In the genomic region with DNA sequence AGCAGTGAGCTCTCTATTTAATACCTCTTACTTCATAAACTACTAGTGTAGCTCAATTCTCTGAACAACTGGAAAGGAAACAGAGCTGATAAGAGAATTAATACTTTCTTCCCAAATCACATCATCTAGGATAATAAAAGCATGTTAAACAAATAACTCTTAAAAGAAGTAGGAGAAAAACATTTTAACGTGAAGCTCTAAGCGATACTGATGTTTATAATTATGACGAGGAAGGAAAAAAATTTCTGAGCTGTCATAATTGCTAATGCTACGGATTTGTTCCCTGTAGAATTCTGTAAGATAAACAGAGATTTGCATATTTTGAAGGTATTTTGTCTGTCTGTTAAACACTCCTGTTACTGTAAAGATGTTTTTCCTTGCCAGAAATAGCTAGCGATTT, we compare ENCODE assay signal across 14 cellular contexts.
DNase-seq lines count a peak whose midpoint lies in the region; ATAC-seq, FAIRE-seq and TF ChIP-seq lines count a peak whose summit lies in the region.
"Had no signal": no experiment of that assay in that cellular context is flagged by ENCODE, and none has a peak within 500 bp of the region (broad histone marks: within the 10 kb centered on the region; RNA-seq: fewer than 3 reads in every experiment).

No MANE protein-coding gene starts in this region.

- peaks cover 12% of the 10 kb centered on the region for H3K36me3 Mint-ChIP-seq in activated CD4-positive, alpha-beta T cell treated with anti-CD3 and anti-CD28 coated beads, Interleukin-2, amount 10 ng/mL, durations not matched to agents 7 days and 5 days (ENCODE audit: low read depth)
- H3K36me3 Mint-ChIP-seq in stimulated activated naive B cell treated with anti-CD40 and anti-IgM and Interleukin-4, amounts not matched to agents 10 μg/mL and 1 μg/mL and 100 μg/mL, for 72 hours: peaks cover 21 to 35% of the 10 kb centered on the region in 2 donors

- FAIRE-seq in HTR-8/SVneo (lab: Jason Lieb, UNC): no peak
- FAIRE-seq in RCC 7860 (lab: Jason Lieb, UNC): no peak
- FAIRE-seq: A549 had no signal

- H3K4me3 ChIP-seq in WI38 (ENCODE audit: low read depth, low read length) (peak overlapping the region; percentile 43), fibroblast of villous mesenchyme (ENCODE audit: low read depth, low read length) (no peak overlapping the region)
- H3K4me3 ChIP-seq: A549 had no signal

- H3K27ac Mint-ChIP-seq in activated CD4-positive, alpha-beta T cell treated with anti-CD3 and anti-CD28 coated beads, Interleukin-2, amount 10 ng/mL, durations not matched to agents 7 days and 5 days: peak overlapping the region; percentile 95
- peak overlapping the region; percentile 97 for H3K27ac Mint-ChIP-seq in stimulated activated naive B cell treated with anti-CD40 and anti-IgM and Interleukin-4, amounts not matched to agents 10 μg/mL and 1 μg/mL and 100 μg/mL, for 72 hours

- CTCF ChIA-PET in activated CD4-positive, alpha-beta T cell treated with anti-CD3 and anti-CD28 coated beads, Interleukin-2, amount 10 ng/mL, durations not matched to agents 7 days and 5 days (lab: Charles Lee): interaction anchor here (0.8 to 2.3 kb wide), 5 partner anchors 9 to 31 kb away, joined by 3 to 6 read pairs (median 3); no protein-coding TSS in a partner anchor

- no peak for TF ChIP-seq CTCF in WI38 (IDR thresholded peaks at IDR 0.05; ENCODE audit: low read depth, low read length)
- TF ChIP-seq CTCF in fibroblast of villous mesenchyme (IDR thresholded peaks at IDR 0.05; ENCODE audit: insufficient read depth, low read depth, low read length): no peak

- peak overlapping the region; percentile 3 for H3K4me3 Mint-ChIP-seq in activated CD4-positive, alpha-beta T cell treated with anti-CD3 and anti-CD28 coated beads, Interleukin-2, amount 10 ng/mL, durations not matched to agents 7 days and 5 days
- H3K4me3 Mint-ChIP-seq in stimulated activated naive B cell treated with anti-CD40 and anti-IgM and Interleukin-4, amounts not matched to agents 10 μg/mL and 1 μg/mL and 100 μg/mL, for 72 hours: peak overlapping the region; percentile 82 to 87

- H3K4me1 Mint-ChIP-seq in activated CD4-positive, alpha-beta T cell treated with anti-CD3 and anti-CD28 coated beads, Interleukin-2, amount 10 ng/mL, durations not matched to agents 7 days and 5 days: peaks cover 47% of the 10 kb centered on the region
- peaks cover 54 to 77% of the 10 kb centered on the region in 2 donors for H3K4me1 Mint-ChIP-seq in stimulated activated naive B cell treated with anti-CD40 and anti-IgM and Interleukin-4, amounts not matched to agents 10 μg/mL and 1 μg/mL and 100 μg/mL, for 72 hours

- ATAC-seq in stimulated activated naive B cell treated with anti-CD40 and anti-IgM and Interleukin-4, amounts not matched to agents 10 μg/mL and 1 μg/mL and 100 μg/mL, for 72 hours (replicated peaks): no peak
- ATAC-seq: A549, Panc1 had no signal

- POLR2A ChIA-PET in activated CD4-positive, alpha-beta T cell treated with anti-CD3 and anti-CD28 coated beads, Interleukin-2, amount 10 ng/mL, durations not matched to agents 7 days and 5 days (lab: Charles Lee): no interaction called here

- peaks cover 11% of the 10 kb centered on the region for H3K9me3 Mint-ChIP-seq in activated CD4-positive, alpha-beta T cell treated with anti-CD3 and anti-CD28 coated beads, Interleukin-2, amount 10 ng/mL, durations not matched to agents 7 days and 5 days
- peaks cover 3 to 13% of the 10 kb centered on the region in 2 donors for H3K9me3 Mint-ChIP-seq in stimulated activated naive B cell treated with anti-CD40 and anti-IgM and Interleukin-4, amounts not matched to agents 10 μg/mL and 1 μg/mL and 100 μg/mL, for 72 hours

- peaks cover 17% of the 10 kb centered on the region for H3K27me3 Mint-ChIP-seq in activated CD4-positive, alpha-beta T cell treated with anti-CD3 and anti-CD28 coated beads, Interleukin-2, amount 10 ng/mL, durations not matched to agents 7 days and 5 days
- no peaks in the 10 kb centered on the region for H3K27me3 Mint-ChIP-seq in stimulated activated naive B cell treated with anti-CD40 and anti-IgM and Interleukin-4, amounts not matched to agents 10 μg/mL and 1 μg/mL and 100 μg/mL, for 72 hours

- no peak for DNase-seq in activated CD4-positive, alpha-beta T cell treated with anti-CD3 and anti-CD28 coated beads, Interleukin-2, amount 10 ng/mL, durations not matched to agents 7 days and 5 days
- DNase-seq in activated CD4-positive, alpha-beta T cell treated with anti-CD3 and anti-CD28 coated beads, Interleukin-2, amount 50 U/mL, for 4 hours: no peak
- DNase-seq in fibroblast of villous mesenchyme (ENCODE audit: low read depth) (peak; percentile 53), HTR-8/SVneo (ENCODE audit: insufficient read length, low spot score) (no peak), RCC 7860 (ENCODE audit: low spot score) (no peak), NCI-H1436 (lab: John Stamatoyannopoulos, UW) (no peak)
- DNase-seq in stimulated activated naive B cell treated with anti-CD40 and anti-IgM and Interleukin-4, amounts not matched to agents 10 μg/mL and 1 μg/mL and 100 μg/mL, for 72 hours: no peak
- DNase-seq: activated CD8-positive, alpha-beta memory T cell treated with anti-CD3 and anti-CD28 coated beads, Interleukin-2, amount 50 U/mL, for 4 hours; caudate nucleus; NCI-H524 treated with DMSO at 0.1 percent for 48 hours; T-helper 9 cell had no signal
